8 cellular contexts compared by ENCODE assay signal in the genomic region with DNA sequence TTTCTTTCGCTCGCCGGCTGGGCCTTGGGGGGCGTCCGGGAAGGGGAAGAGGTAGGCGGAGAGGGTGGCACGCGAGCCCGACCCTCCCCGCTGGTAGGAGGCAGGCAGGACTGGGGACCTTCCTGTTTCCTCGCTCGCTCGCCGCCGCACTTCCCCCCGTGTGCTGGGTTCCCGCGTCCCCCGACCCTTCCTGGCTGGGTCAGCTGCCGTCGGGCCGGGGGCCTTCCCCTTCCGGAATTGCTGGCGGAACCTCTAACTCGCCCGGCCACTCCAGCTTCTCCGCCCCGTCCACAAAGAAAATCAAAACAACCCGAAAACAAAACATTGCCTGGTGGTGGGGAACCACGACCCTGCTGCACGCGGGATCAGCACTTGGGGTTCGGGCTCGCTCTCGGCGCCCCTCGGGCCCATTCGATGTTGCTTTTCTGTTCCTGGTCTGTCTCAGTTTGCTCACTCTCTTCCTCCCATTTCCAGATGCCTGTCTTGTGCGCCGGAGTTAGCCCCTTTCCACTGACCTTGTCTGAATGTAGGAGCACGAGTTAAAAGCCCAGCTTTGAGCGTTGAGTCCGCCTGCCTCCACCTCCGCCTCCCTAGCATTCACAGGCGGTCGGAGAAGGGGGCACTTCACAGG. TPM values are rescaled to one million over a fixed set of nuclear protein-coding genes. Genes with fewer than 3 reads are reported as not detected.
DNase-seq lines count a peak whose midpoint lies in the region; ATAC-seq and TF ChIP-seq lines count a peak whose summit lies in the region.

No MANE protein-coding gene starts in this region.

- ATAC-seq in GM19351 (IDR thresholded peaks at IDR 0.05; ENCODE audit: unreplicated experiment) (peak; percentile 26), HG03439 (IDR thresholded peaks at IDR 0.05; ENCODE audit: unreplicated experiment) (peak; percentile 35)

- no peaks in the 10 kb centered on the region for H3K27me3 Mint-ChIP-seq in chondrocyte (ENCODE audit: low read depth)

- TF ChIP-seq CTCF in chondrocyte (IDR thresholded peaks at IDR 0.05): no peak

- H3K27ac Mint-ChIP-seq in chondrocyte (ENCODE audit: unreplicated experiment): peak overlapping the region; percentile 99

- no peaks in the 10 kb centered on the region for H3K9me3 Mint-ChIP-seq in chondrocyte (ENCODE audit: low read depth)

- no peaks in the 10 kb centered on the region for H3K36me3 Mint-ChIP-seq in chondrocyte (ENCODE audit: low read depth)

- H3K4me1 Mint-ChIP-seq in chondrocyte (ENCODE audit: low read depth): peaks cover 41% of the 10 kb centered on the region

- peak overlapping the region; percentile 99 for H3K4me3 Mint-ChIP-seq in chondrocyte (ENCODE audit: unreplicated experiment)

- DNase-seq in D341Med (ENCODE audit: low spot score) (peak; percentile 78), RPMI8226 (peak; percentile 46), chondrocyte (ENCODE audit: low spot score) (no peak), kidney tubule cell (ENCODE audit: low spot score) (peak; percentile 52), cortex of kidney (lab: John Stamatoyannopoulos, UW) (no peak)
- peak; percentile 9 for DNase-seq in stimulated activated CD4-positive, alpha-beta T cell treated with anti-CD3 and anti-CD28 coated beads, Interleukin-12 subunit alpha, Interleukin-12 subunit beta, amount 100 ng/mL, for 4 hours

RNA-seq across cellular contexts. Expression of gene PAPOLA, which starts 0.6 kb away (rescaled TPM):
- total RNA-seq in chondrocyte: 109 to 124 TPM (median 114 TPM) in 3 replicates

Comparison
In these comparisons a context has a peak if more than half of its experiments do, and no peak if none do; other contexts are left out.
1. DNase-seq: peak in D341Med (single experiment), RPMI8226 (single experiment), kidney tubule cell (single experiment) and stimulated activated CD4-positive, alpha-beta T cell treated with anti-CD3 and anti-CD28 coated beads, Interleukin-12 subunit alpha, Interleukin-12 subunit beta, amount 100 ng/mL, for 4 hours (single experiment); none in chondrocyte (single experiment) and cortex of kidney (single experiment).